Comparison of ENCODE assay signal across 9 cellular contexts in genomic region chr2:241148239-241148638, GRCh38. TPM values are rescaled to one million over a fixed set of nuclear protein-coding genes. Genes with fewer than 3 reads are reported as not detected.
DNase-seq lines count a peak whose midpoint lies in the region; ATAC-seq, FAIRE-seq and TF ChIP-seq lines count a peak whose summit lies in the region.
"Had no signal": no experiment of that assay in that cellular context is flagged by ENCODE, and none has a peak within 500 bp of the region (broad histone marks: within the 10 kb centered on the region; RNA-seq: fewer than 3 reads in every experiment).

No MANE protein-coding gene starts in this region.

- peak overlapping the region; percentile 86 for H3K4me3 Mint-ChIP-seq in activated B cell treated with CpG ODN at 0.5 μM for 24 hours

- no peak for TF ChIP-seq CTCF in AG04449 (IDR thresholded peaks at IDR 0.05; ENCODE audit: insufficient read depth, low read length, missing control alignments)
- no peak for TF ChIP-seq CTCF in activated B cell treated with CpG ODN at 0.5 μM for 24 hours (IDR thresholded peaks at IDR 0.05)
- TF ChIP-seq CTCF in kidney (IDR thresholded peaks at IDR 0.05; ENCODE audit: borderline replicate concordance, extremely low read depth, insufficient read depth), result no peak

- no peaks in the 10 kb centered on the region for H3K9me3 ChIP-seq in kidney (ENCODE audit: control insufficient read depth in 1 of 2, low read length in 2 of 2)

- peaks cover 26% of the 10 kb centered on the region for H3K4me1 Mint-ChIP-seq in activated B cell treated with CpG ODN at 0.5 μM for 24 hours

- no peak overlapping the region for H3K27ac ChIP-seq in kidney (ENCODE audit: low read depth in 2 of 2, low read length in 2 of 2)

- ATAC-seq in activated B cell treated with CpG ODN at 0.5 μM for 24 hours (ENCODE audit: low read depth) (no peak), HG02885 (IDR thresholded peaks at IDR 0.05; ENCODE audit: poor library complexity, unreplicated experiment) (no peak)

- peaks cover 27% of the 10 kb centered on the region for H3K36me3 Mint-ChIP-seq in activated B cell treated with CpG ODN at 0.5 μM for 24 hours (ENCODE audit: low read depth)

- DNase-seq in AG04449 (ENCODE audit: low read depth, low spot score), result no peak
- no peak for DNase-seq in GM18507 (ENCODE audit: extremely low spot score, insufficient read length, low read depth)
- DNase-seq in activated B cell treated with CpG ODN at 0.5 μM for 24 hours, result no peak
- DNase-seq in kidney, result peak; percentile 22
- DNase-seq in stimulated activated CD4-positive, alpha-beta T cell treated with anti-CD3 and anti-CD28 coated beads, Interleukin-12 subunit alpha, Interleukin-12 subunit beta, amount 100 ng/mL, for 4 hours, result no peak
- DNase-seq in activated effector memory CD4-positive, alpha-beta T cell treated with anti-CD3 and anti-CD28 coated beads, Interleukin-2, amount 50 U/mL, for 16 hours, result no peak
- no peak for DNase-seq in DMS153 (lab: John Stamatoyannopoulos, UW)
- DNase-seq: activated CD4-positive, alpha-beta T cell treated with anti-CD3 and anti-CD28 coated beads, Interleukin-2, amount 50 U/mL, for 4 hours had no signal

- CTCF ChIA-PET in AG04449 (lab: Yijun Ruan, JAX) (interaction anchor here (1.3 to 3.3 kb wide), 2 partner anchors 11 to 234 kb away, joined by 3 to 14 read pairs; no protein-coding TSS in a partner anchor), activated B cell treated with CpG ODN at 0.5 μM for 24 hours (lab: Charles Lee) (interaction anchor here (1.8 to 2.1 kb wide), 2 partner anchors 9 to 70 kb away, joined by 4 to 6 read pairs; no protein-coding TSS in a partner anchor)

- no peak overlapping the region for H3K9ac ChIP-seq in kidney (ENCODE audit: low read length in 2 of 2)

- H3K27me3 Mint-ChIP-seq in activated B cell treated with CpG ODN at 0.5 μM for 24 hours, result no peaks in the 10 kb centered on the region

- H3K27ac Mint-ChIP-seq in activated B cell treated with CpG ODN at 0.5 μM for 24 hours, result no peak overlapping the region

- FAIRE-seq in GM18507 (lab: Jason Lieb, UNC) (peak; percentile 50), kidney (lab: Jason Lieb, UNC) (no peak)

- H3K36me3 ChIP-seq in kidney (ENCODE audit: control insufficient read depth in 1 of 2, insufficient read depth in 2 of 2, low read length in 2 of 2), result no peaks in the 10 kb centered on the region

- H3K4me3 ChIP-seq in AG04449 (ENCODE audit: low read depth, low read length) (peak overlapping the region; percentile 91; the same call in 1 of the 2 replicates), kidney (ENCODE audit: low read length in 2 of 2) (peak overlapping the region; percentile 20 to 97)

- H3K9me3 Mint-ChIP-seq in activated B cell treated with CpG ODN at 0.5 μM for 24 hours, result no peaks in the 10 kb centered on the region

- peaks cover 5 to 19% of the 10 kb centered on the region in 2 donors for H3K4me1 ChIP-seq in kidney (ENCODE audit: control insufficient read depth in 1 of 2, insufficient read depth in 1 of 2, low read depth in 1 of 2, low read length in 2 of 2)

- intact Hi-C loops in activated B cell treated with CpG ODN at 0.5 μM for 24 hours (cut with micrococcal nuclease) (no loop called here), kidney (cut with DNase I) (no loop called here)

- POLR2A ChIA-PET in AG04449 (lab: Yijun Ruan, JAX), result interaction anchor here (0.6 kb wide), 1 partner anchor 90 kb away, joined by 3 read pairs; no protein-coding TSS in a partner anchor
- POLR2A ChIA-PET in activated B cell treated with CpG ODN at 0.5 μM for 24 hours (lab: Charles Lee), result interaction anchor here (1.5 to 5.5 kb wide), 6 partner anchors 10 to 70 kb away, joined by 6 to 137 read pairs (median 37); partner anchors contain the start of gene MTERF4

RNA-seq across cellular contexts. Expression of gene PASK, which starts 1.0 kb away (rescaled TPM):
- total RNA-seq in activated B cell treated with CpG ODN at 0.5 μM for 24 hours, result 113 and 150 TPM in 2 replicates
- 26.0 TPM for total RNA-seq in kidney
- polyA plus RNA-seq in kidney (ENCODE audit: insufficient read depth, low read depth, low replicate concordance), result 3.1 TPM

RNA-seq across cellular contexts. Expression of gene PPP1R7, which starts 2.0 kb away (rescaled TPM):
- total RNA-seq in activated B cell treated with CpG ODN at 0.5 μM for 24 hours (72.0 and 74.5 TPM in 2 replicates), kidney (64.6 TPM)
- 94.9 TPM for polyA plus RNA-seq in kidney (ENCODE audit: insufficient read depth, low read depth, low replicate concordance)

RNA-seq across cellular contexts. Expression of gene ANO7, which starts 40.2 kb away (rescaled TPM):
- total RNA-seq in activated B cell treated with CpG ODN at 0.5 μM for 24 hours (1.2 and 1.5 TPM in 2 replicates), kidney (1.9 TPM)
- polyA plus RNA-seq in kidney (ENCODE audit: insufficient read depth, low read depth, low replicate concordance), result 1.1 TPM

RNA-seq across cellular contexts. Expression of gene MTERF4, which starts 46.2 kb away (rescaled TPM):
- 99.7 and 122 TPM in 2 replicates for total RNA-seq in activated B cell treated with CpG ODN at 0.5 μM for 24 hours
- 41.5 TPM for total RNA-seq in kidney
- polyA plus RNA-seq in kidney (ENCODE audit: insufficient read depth, low read depth, low replicate concordance), result 24.3 TPM
